ENCODE assay signal across 8 cellular contexts in genomic region chr19:44051654-44052402, GRCh38. TPM values are rescaled to one million over a fixed set of nuclear protein-coding genes. Genes with fewer than 3 reads are reported as not detected.
DNase-seq lines count a peak whose midpoint lies in the region; ATAC-seq and TF ChIP-seq lines count a peak whose summit lies in the region.

TSS of gene ZNF223 (plus strand) at chr19:44052036. CDS start at chr19:44055177, 3,141 bp downstream.

- H3K4me1 Mint-ChIP-seq in activated naive CD8-positive, alpha-beta T cell treated with anti-CD3 and anti-CD28 coated beads for 36 hours, result peaks cover 20% of the 10 kb centered on the region
- peaks cover 24% of the 10 kb centered on the region for H3K4me1 Mint-ChIP-seq in neural crest cell

- H3K27me3 ChIP-seq in stomach smooth muscle (ENCODE audit: control insufficient read depth in 1 of 2, insufficient read depth in 2 of 2, low read length in 2 of 2), result peaks cover 2 to 4% of the 10 kb centered on the region in 2 donors

- peaks cover 41% of the 10 kb centered on the region for H3K9me3 Mint-ChIP-seq in activated naive CD8-positive, alpha-beta T cell treated with anti-CD3 and anti-CD28 coated beads for 36 hours
- no peaks in the 10 kb centered on the region for H3K9me3 Mint-ChIP-seq in neural crest cell

- peak within 1 kb of the TSS; percentile 89 for H3K4me3 Mint-ChIP-seq in activated naive CD8-positive, alpha-beta T cell treated with anti-CD3 and anti-CD28 coated beads for 36 hours
- H3K4me3 Mint-ChIP-seq in neural crest cell, result peak within 1 kb of the TSS; percentile 94

- peaks cover 0 to 4% of the 10 kb centered on the region in 2 donors for H3K9me3 ChIP-seq in stomach smooth muscle (ENCODE audit: control insufficient read depth in 2 of 2, low read length in 2 of 2)

- H3K27ac ChIP-seq in stomach smooth muscle (ENCODE audit: low read length), result peak within 1 kb of the TSS; percentile 41

- peaks cover 5 to 6% of the 10 kb centered on the region in 2 donors for H3K36me3 ChIP-seq in stomach smooth muscle (ENCODE audit: control insufficient read depth in 2 of 2, insufficient read depth in 2 of 2, low read length in 2 of 2)

- ATAC-seq in GM19023 (IDR thresholded peaks at IDR 0.05; ENCODE audit: unreplicated experiment), result peak; percentile 64
- peak; percentile 100 for ATAC-seq in SK-N-SH treated with all-trans-retinoic acid at 6 μM for 48 hours

- peak within 1 kb of the TSS; percentile 86 for H3K27ac Mint-ChIP-seq in activated naive CD8-positive, alpha-beta T cell treated with anti-CD3 and anti-CD28 coated beads for 36 hours
- peak within 1 kb of the TSS; percentile 97 for H3K27ac Mint-ChIP-seq in neural crest cell (ENCODE audit: unreplicated experiment)

- peaks cover 15% of the 10 kb centered on the region for H3K4me1 ChIP-seq in stomach smooth muscle (ENCODE audit: control insufficient read depth, insufficient read depth, low read length)

- H3K4me3 ChIP-seq in stomach smooth muscle (ENCODE audit: low read length in 2 of 2), result peak within 1 kb of the TSS; percentile 82 to 94

- H3K9ac ChIP-seq in stomach smooth muscle (ENCODE audit: low read length in 2 of 2), result peak within 1 kb of the TSS; percentile 66 to 90

- no peak for TF ChIP-seq CTCF in neural crest cell (conservative IDR thresholded peaks at IDR 0.05)

- no peaks in the 10 kb centered on the region for H3K27me3 Mint-ChIP-seq in activated naive CD8-positive, alpha-beta T cell treated with anti-CD3 and anti-CD28 coated beads for 36 hours
- peaks cover 36% of the 10 kb centered on the region for H3K27me3 Mint-ChIP-seq in neural crest cell (ENCODE audit: low read depth)

- peak; percentile 91 for DNase-seq in A172 (ENCODE audit: low spot score)
- DNase-seq in M059J (ENCODE audit: low read depth), result peak; percentile 98
- DNase-seq in activated naive CD8-positive, alpha-beta T cell treated with anti-CD3 and anti-CD28 coated beads for 36 hours, result peak; percentile 49
- DNase-seq in germinal center (ENCODE audit: low spot score), result peak; percentile 32
- peak; percentile 80 for DNase-seq in neural crest cell (ENCODE audit: low read depth, low spot score)

- H3K36me3 Mint-ChIP-seq in activated naive CD8-positive, alpha-beta T cell treated with anti-CD3 and anti-CD28 coated beads for 36 hours, result peaks cover 47% of the 10 kb centered on the region
- peaks cover 21% of the 10 kb centered on the region for H3K36me3 Mint-ChIP-seq in neural crest cell (ENCODE audit: low read depth)

TF ChIP-seq in SK-N-SH treated with all-trans-retinoic acid at 6 μM for 48 hours, 23 proteins besides CTCF, POLR2A, EP300 and RAD21:
- no peak for TF ChIP-seq ARNTL (CRISPR knock-in tag; IDR thresholded peaks at IDR 0.05; ENCODE audit: borderline replicate concordance, low read depth)
- TF ChIP-seq TSHZ2 (CRISPR knock-in tag; IDR thresholded peaks at IDR 0.05), result 0 out of 2 replicates have a peak, but pooled peaks have one; percentile 41
- TF ChIP-seq ZNF565 (CRISPR knock-in tag; conservative IDR thresholded peaks at IDR 0.05; ENCODE audit: low read depth), result no peak
- TF ChIP-seq PATZ1 (CRISPR knock-in tag; IDR thresholded peaks at IDR 0.05; ENCODE audit: borderline replicate concordance), result no peak
- no peak for TF ChIP-seq ISL1 (CRISPR knock-in tag; IDR thresholded peaks at IDR 0.05)

RNA-seq across cellular contexts. Expression of gene ZNF223, which starts in this region (rescaled TPM):
- total RNA-seq in A172 (2014; rRNA removed; shearing (Covaris generic)), result 3.8 and 4.5 TPM in 2 replicates
- 4.4 and 8.6 TPM in 2 replicates for total RNA-seq in M059J (2014; rRNA removed; shearing (Covaris generic))
- total RNA-seq in activated naive CD8-positive, alpha-beta T cell treated with anti-CD3 and anti-CD28 coated beads for 36 hours, result 1 to 10 TPM; 1.4 to 1.8 TPM
- total RNA-seq in neural crest cell, result 5.8 and 7.6 TPM in 2 replicates

Comparison
In these comparisons a context has a peak if more than half of its experiments do, and no peak if none do; other contexts are left out.
1. Peak in every context shown above with its lines: DNase-seq, ATAC-seq, H3K4me3 ChIP-seq and H3K27ac ChIP-seq.
2. DNase-seq: peak in every context shown above with its lines; median percentile 98 in M059J; 91 in A172; 80 in neural crest cell; 49 in activated naive CD8-positive, alpha-beta T cell treated with anti-CD3 and anti-CD28 coated beads for 36 hours; 32 in germinal center.